In genomic region chr9:129111143-129111761, GRCh38 we compare ENCODE assay signal across 8 cellular contexts. TPM values are rescaled to one million over a fixed set of nuclear protein-coding genes. Genes with fewer than 3 reads are reported as not detected.
DNase-seq lines count a peak whose midpoint lies in the region; ATAC-seq and TF ChIP-seq lines count a peak whose summit lies in the region.

Gene PTPA, plus strand, starts transcription at chr9:129111415. Its CDS starts 186 bp downstream, at chr9:129111601.

- ATAC-seq in GM18858 (IDR thresholded peaks at IDR 0.05; ENCODE audit: unreplicated experiment) (peak; percentile 60), HG03095 (IDR thresholded peaks at IDR 0.05; ENCODE audit: unreplicated experiment) (peak; percentile 76)

- peak within 1 kb of the TSS; percentile 90 to 91 for H3K4me3 ChIP-seq in cardiac fibroblast (replicated peaks in 1 of 2; ENCODE audit: low read depth in 2 of 2, low read length in 2 of 2)

- no peak for TF ChIP-seq CTCF in cardiac fibroblast (IDR thresholded peaks at IDR 0.05; ENCODE audit: low read depth, low read length)

- peak; percentile 77 for DNase-seq in A172 (ENCODE audit: low spot score)
- peak; percentile 83 for DNase-seq in NCI-H2227 treated with DMSO at 0.1 percent for 48 hours (lab: John Stamatoyannopoulos, UW)
- DNase-seq in activated CD4-positive, CD25-positive, alpha-beta regulatory T cell (lab: John Stamatoyannopoulos, UW), result peak; percentile 69 to 84 (median 78)
- peak; percentile 85 to 93 for DNase-seq in cardiac fibroblast (ENCODE audit: low read depth in 2 of 2)
- DNase-seq in islet precursor cell, result peak; percentile 91
- DNase-seq in stimulated activated CD4-positive, alpha-beta T cell treated with anti-CD3 and anti-CD28 coated beads, Interleukin-15, amount 100 ng/mL, for 1 hour (ENCODE audit: low read depth in 1 of 2, low spot score in 1 of 2), result peak; percentile 76 to 80

RNA-seq across cellular contexts. Expression of gene PTPA, which starts in this region (rescaled TPM):
- total RNA-seq in A172 (2014; rRNA removed; shearing (Covaris generic)), result 150 and 174 TPM in 2 replicates

Comparison
In these comparisons a context has a peak if more than half of its experiments do, and no peak if none do; other contexts are left out.
1. Peak in every context shown above with its lines: DNase-seq, ATAC-seq and H3K4me3 ChIP-seq.